In genomic region chr22:29225422-29226090, GRCh38 we compare ENCODE assay signal across 1 cellular context.
TF ChIP-seq lines count a peak whose summit lies in the region.

No MANE protein-coding gene starts in this region.

TF ChIP-seq in HEK293T, 16 proteins besides CTCF, POLR2A, EP300 and RAD21 (continued from another document):
- TF ChIP-seq ARNT (IDR thresholded peaks at IDR 0.05), result no peak
TF ChIP-seq in HEK293T: peak in this region for 0.
